In the genomic region with DNA sequence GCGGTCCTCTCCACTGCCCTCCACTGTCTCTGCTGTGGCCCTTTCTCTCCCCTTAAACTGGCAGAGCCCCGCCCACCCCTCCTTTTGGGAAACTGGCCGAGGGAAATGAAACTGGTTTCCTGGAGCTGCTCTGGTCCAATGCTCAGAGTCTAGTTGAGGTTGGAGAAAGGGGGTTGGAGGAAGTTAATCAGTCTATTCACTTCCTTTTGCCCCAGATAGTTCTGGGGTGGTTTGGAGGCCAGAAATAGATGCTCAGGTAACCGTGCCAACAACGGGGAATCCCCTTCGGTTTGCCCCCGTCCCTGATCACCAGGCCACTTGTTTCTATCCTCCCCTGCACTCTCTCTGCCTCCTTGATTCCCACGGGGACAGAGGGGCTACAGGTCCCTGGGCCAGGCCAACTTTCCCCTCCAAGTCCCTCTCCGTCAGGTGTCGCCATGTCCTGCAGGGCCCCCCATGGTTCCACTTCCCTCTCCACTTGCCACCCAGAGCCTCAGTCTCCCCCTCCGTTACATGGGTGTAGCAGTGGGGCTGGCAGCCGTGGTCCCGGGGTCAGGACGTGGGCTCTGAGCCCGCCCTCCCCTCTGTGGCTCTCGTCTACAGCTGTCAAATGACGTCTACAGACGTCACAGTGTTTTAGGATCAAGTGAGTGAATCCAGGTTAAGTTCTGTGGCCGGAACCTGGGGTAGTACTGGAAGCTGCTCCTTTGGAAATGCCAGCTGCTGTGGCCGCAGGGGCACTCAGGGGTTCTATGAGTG, we compare ENCODE assay signal across 8 cellular contexts. TPM values are rescaled to one million over a fixed set of nuclear protein-coding genes. Genes with fewer than 3 reads are reported as not detected.
A peak's percentile ranks its signal among the peaks of the same experiment; 100 is the strongest.
DNase-seq lines count a peak whose midpoint lies in the region; ATAC-seq lines count a peak whose summit lies in the region.

A gene with protein sequence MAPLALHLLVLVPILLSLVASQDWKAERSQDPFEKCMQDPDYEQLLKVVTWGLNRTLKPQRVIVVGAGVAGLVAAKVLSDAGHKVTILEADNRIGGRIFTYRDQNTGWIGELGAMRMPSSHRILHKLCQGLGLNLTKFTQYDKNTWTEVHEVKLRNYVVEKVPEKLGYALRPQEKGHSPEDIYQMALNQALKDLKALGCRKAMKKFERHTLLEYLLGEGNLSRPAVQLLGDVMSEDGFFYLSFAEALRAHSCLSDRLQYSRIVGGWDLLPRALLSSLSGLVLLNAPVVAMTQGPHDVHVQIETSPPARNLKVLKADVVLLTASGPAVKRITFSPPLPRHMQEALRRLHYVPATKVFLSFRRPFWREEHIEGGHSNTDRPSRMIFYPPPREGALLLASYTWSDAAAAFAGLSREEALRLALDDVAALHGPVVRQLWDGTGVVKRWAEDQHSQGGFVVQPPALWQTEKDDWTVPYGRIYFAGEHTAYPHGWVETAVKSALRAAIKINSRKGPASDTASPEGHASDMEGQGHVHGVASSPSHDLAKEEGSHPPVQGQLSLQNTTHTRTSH (minus strand): TSS at position 25 of the 759 bp plus-strand sequence. CDS start 727 bp downstream, outside the sequence.

- DNase-seq in Ammon's horn (ENCODE audit: low spot score) = peak; percentile 48
- peak; percentile 75 to 80 for DNase-seq in Kasumi-1 (lab: John Stamatoyannopoulos, UW)
- peak; percentile 82 for DNase-seq in activated CD8-positive, alpha-beta memory T cell treated with anti-CD3 and anti-CD28 coated beads for 24 hours
- DNase-seq in glomerular endothelial cell (ENCODE audit: extremely low read depth, low read depth, low spot score) = peak; percentile 44
- peak; percentile 64 for DNase-seq in stimulated activated CD4-positive, alpha-beta T cell treated with anti-CD3 and anti-CD28 coated beads, Interleukin-1b, Interleukin-23, amount 100 ng/mL, for 48 hours
- no peak for DNase-seq in HPDE6-E6E7 (ENCODE audit: extremely low spot score)

- ATAC-seq in GM19397 (IDR thresholded peaks at IDR 0.05; ENCODE audit: unreplicated experiment) (peak; percentile 46), HG03025 (IDR thresholded peaks at IDR 0.05; ENCODE audit: low FRiP score, unreplicated experiment) (no peak)

RNA-seq across cellular contexts. Expression of the gene that starts here (rescaled TPM):
- total RNA-seq in glomerular endothelial cell = 20.4 and 20.6 TPM in 2 replicates
